Comparison of ENCODE assay signal across 13 cellular contexts in genomic region chr19:18501351-18501750, GRCh38. TPM values are rescaled to one million over a fixed set of nuclear protein-coding genes. Genes with fewer than 3 reads are reported as not detected.
A peak's percentile ranks its signal among the peaks of the same experiment; 100 is the strongest.
DNase-seq lines count a peak whose midpoint lies in the region; ATAC-seq and TF ChIP-seq lines count a peak whose summit lies in the region.
"Had no signal": no experiment of that assay in that cellular context is flagged by ENCODE, and none has a peak within 500 bp of the region (broad histone marks: within the 10 kb centered on the region; RNA-seq: fewer than 3 reads in every experiment).

No MANE protein-coding gene starts in this region.

- H3K9me3 ChIP-seq in right atrium auricular region (no peaks in the 10 kb centered on the region), neutrophil (no peaks in the 10 kb centered on the region), vagina (no peaks in the 10 kb centered on the region)

- TF ChIP-seq CTCF in right atrium auricular region (IDR thresholded peaks at IDR 0.05) (no peak), coronary artery (IDR thresholded peaks at IDR 0.05) (no peak), neutrophil (IDR thresholded peaks at IDR 0.05) (no peak), vagina (IDR thresholded peaks at IDR 0.05) (no peak)

- TF ChIP-seq POLR2A in vagina (IDR thresholded peaks at IDR 0.05): no peak

- H3K27me3 ChIP-seq in right atrium auricular region: no peaks in the 10 kb centered on the region
- H3K27me3 ChIP-seq in neutrophil: no peaks in the 10 kb centered on the region
- H3K27me3 ChIP-seq in vagina: no peaks in the 10 kb centered on the region

- H3K27ac ChIP-seq in right atrium auricular region: peak overlapping the region; percentile 83 to 95
- H3K27ac ChIP-seq in coronary artery: peak overlapping the region; percentile 73 to 83
- H3K27ac ChIP-seq in neutrophil: peak overlapping the region; percentile 98
- H3K27ac ChIP-seq in vagina: peak overlapping the region; percentile 41

- intact Hi-C loops in left ventricle myocardium superior (cut with micrococcal nuclease) (no loop called here), vagina (cut with DNase I) (no loop called here)

- H3K4me3 ChIP-seq in right atrium auricular region (no peak overlapping the region), coronary artery (no peak overlapping the region), neutrophil (ENCODE audit: low read depth in 1 of 2, low read length in 1 of 2) (peak overlapping the region; percentile 55 to 64), vagina (no peak overlapping the region)

- H3K36me3 ChIP-seq in right atrium auricular region (no peaks in the 10 kb centered on the region), neutrophil (peaks cover 4% of the 10 kb centered on the region), vagina (no peaks in the 10 kb centered on the region)

- H3K4me1 ChIP-seq in right atrium auricular region: peaks cover 0 to 100% of the 10 kb centered on the region in 2 donors
- H3K4me1 ChIP-seq in neutrophil (ENCODE audit: control insufficient read depth in 1 of 2, insufficient read depth in 1 of 2, low read depth in 1 of 2, low read length in 1 of 2): peaks cover 94 to 98% of the 10 kb centered on the region in 2 experiments
- H3K4me1 ChIP-seq in vagina: peaks cover 100% of the 10 kb centered on the region

- no peak for ATAC-seq in left ventricle myocardium superior

- DNase-seq in right atrium auricular region (ENCODE audit: low spot score) (no peak), left ventricle myocardium superior (no peak), coronary artery (ENCODE audit: low spot score) (no peak), vagina (ENCODE audit: extremely low spot score in 2 of 2) (no peak), DMS 273 (lab: John Stamatoyannopoulos, UW; ENCODE audit: unreplicated experiment) (no peak), SHP77 treated with DMSO at 0.1 percent for 48 hours (lab: John Stamatoyannopoulos, UW) (no peak), NCI-H1417 treated with DMSO at 0.1 percent for 48 hours (lab: John Stamatoyannopoulos, UW) (no peak)
- DNase-seq: activated CD4-positive, alpha-beta T cell treated with anti-CD3 and anti-CD28 coated beads, Interleukin-2, amount 50 U/mL, for 1 hour; DMS79; NCI-H748 treated with DMSO at 0.1 percent for 48 hours; RPMI8226; stimulated activated CD4-positive, alpha-beta T cell treated with anti-CD3 and anti-CD28 coated beads, Interleukin-4, amount 100 ng/mL, for 1 hour had no signal

RNA-seq across cellular contexts. Expression of gene ELL, which starts 20.5 kb away (rescaled TPM):
- total RNA-seq in right atrium auricular region (10 to 100 TPM; 12.4 to 17.5 TPM), left ventricle myocardium superior (9.3 TPM), vagina (25.3 TPM)

RNA-seq across cellular contexts. Expression of gene FKBP8, which starts 42.0 kb away (rescaled TPM):
- 100 to 1,000 TPM; 192 to 345 TPM for total RNA-seq in right atrium auricular region
- 181 TPM for total RNA-seq in left ventricle myocardium superior
- 376 TPM for total RNA-seq in vagina

RNA-seq across cellular contexts. Expression of gene KXD1, which starts 56.3 kb away (rescaled TPM):
- total RNA-seq in right atrium auricular region: 100 to 1,000 TPM in 1 of 2 donors, 10 to 100 TPM in 1; 60.7 to 114 TPM
- 43.9 TPM for total RNA-seq in left ventricle myocardium superior
- 131 TPM for total RNA-seq in vagina

Comparison
In these comparisons a context has a peak if more than half of its experiments do, and no peak if none do; other contexts are left out.
1. H3K27ac ChIP-seq: peak in every context shown above with its lines; median percentile 98 in neutrophil; 89 in right atrium auricular region; 78 in coronary artery; 41 in vagina.
2. H3K4me3 ChIP-seq: peak in neutrophil (2 of 2); none in right atrium auricular region (0 of 2), coronary artery (single experiment) and vagina (0 of 2).